In genomic region chr1:76827066-76827465, GRCh38 we compare ENCODE assay signal across 29 cellular contexts. TPM values are rescaled to one million over a fixed set of nuclear protein-coding genes. Genes with fewer than 3 reads are reported as not detected.
"Had no signal": no experiment of that assay in that cellular context is flagged by ENCODE, and none has a peak within 500 bp of the region (broad histone marks: within the 10 kb centered on the region; RNA-seq: fewer than 3 reads in every experiment).

No MANE protein-coding gene starts in this region.

- H3K9me3 ChIP-seq: gastrocnemius medialis, heart left ventricle, left lung, mucosa of descending colon, right lobe of liver, thoracic aorta, tibial nerve, upper lobe of left lung had no signal

- H3K4me3 ChIP-seq: dorsolateral prefrontal cortex, gastrocnemius medialis, heart left ventricle, hepatocyte, left lung, mucosa of descending colon, neural progenitor cell, right lobe of liver, thoracic aorta, tibial nerve, upper lobe of left lung had no signal

- H3K4me3 Mint-ChIP-seq: mesothelial cell of epicardium; naive thymus-derived CD4-positive, alpha-beta T cell; nephron; neural progenitor cell; stimulated activated memory B cell treated with anti-CD40 and anti-IgM and Interleukin-4, amounts not matched to agents 10 μg/mL and 1 μg/mL and 100 μg/mL, for 72 hours had no signal

- H3K27ac Mint-ChIP-seq: mesothelial cell of epicardium; naive thymus-derived CD4-positive, alpha-beta T cell; nephron; neural progenitor cell; progenitor cell of endocrine pancreas; stimulated activated memory B cell treated with anti-CD40 and anti-IgM and Interleukin-4, amounts not matched to agents 10 μg/mL and 1 μg/mL and 100 μg/mL, for 72 hours had no signal

- H3K27me3 ChIP-seq: gastrocnemius medialis, hepatocyte, left lung, neural progenitor cell, right lobe of liver, tibial nerve, upper lobe of left lung had no signal

- H3K27me3 Mint-ChIP-seq: progenitor cell of endocrine pancreas; stimulated activated memory B cell treated with anti-CD40 and anti-IgM and Interleukin-4, amounts not matched to agents 10 μg/mL and 1 μg/mL and 100 μg/mL, for 72 hours had no signal

- H3K79me2 ChIP-seq: hepatocyte, parathyroid adenoma had no signal

- H3K4me2 ChIP-seq: hepatocyte, neural progenitor cell had no signal

- DNase-seq: dorsolateral prefrontal cortex; effector CD4-positive, alpha-beta T cell; gastrocnemius medialis; heart left ventricle; left cardiac atrium; left lung; mesenchymal stem cell; mucosa of descending colon; naive thymus-derived CD4-positive, alpha-beta T cell; right lobe of liver; stimulated activated CD4-positive, alpha-beta T cell treated with anti-CD3 and anti-CD28 coated beads, Interleukin-4, amount 100 ng/mL, for 4 hours; stimulated activated naive CD8-positive, alpha-beta T cell treated with anti-CD3 and anti-CD28 coated beads, Interleukin-15, Interleukin-2, amounts not matched to agents 100 U/mL and 50 U/mL, for 24 hours; upper lobe of left lung had no signal

- H3K9me3 Mint-ChIP-seq: mesothelial cell of epicardium; nephron; neural progenitor cell; stimulated activated memory B cell treated with anti-CD40 and anti-IgM and Interleukin-4, amounts not matched to agents 10 μg/mL and 1 μg/mL and 100 μg/mL, for 72 hours had no signal

- H3K4me1 Mint-ChIP-seq: stimulated activated memory B cell treated with anti-CD40 and anti-IgM and Interleukin-4, amounts not matched to agents 10 μg/mL and 1 μg/mL and 100 μg/mL, for 72 hours had no signal

- H3K27ac ChIP-seq: dorsolateral prefrontal cortex, epithelial cell of prostate, gastrocnemius medialis, heart left ventricle, hepatocyte, left lung, neural progenitor cell, parathyroid adenoma, right lobe of liver, thoracic aorta, tibial nerve, upper lobe of left lung had no signal

- FAIRE-seq: colon, islet of Langerhans, urothelium cell line had no signal

- H3K36me3 Mint-ChIP-seq: mesothelial cell of epicardium; naive thymus-derived CD4-positive, alpha-beta T cell; neural progenitor cell; stimulated activated memory B cell treated with anti-CD40 and anti-IgM and Interleukin-4, amounts not matched to agents 10 μg/mL and 1 μg/mL and 100 μg/mL, for 72 hours had no signal

- H3K4me1 ChIP-seq: gastrocnemius medialis, heart left ventricle, left lung, neural progenitor cell, parathyroid adenoma, right lobe of liver, upper lobe of left lung had no signal

- H3K9ac ChIP-seq: neural progenitor cell, parathyroid adenoma had no signal

- H2AFZ ChIP-seq: hepatocyte, neural progenitor cell, parathyroid adenoma had no signal

- H3K36me3 ChIP-seq: gastrocnemius medialis, heart left ventricle, left lung, neural progenitor cell, right lobe of liver, thoracic aorta, tibial nerve, upper lobe of left lung had no signal

- ATAC-seq: esophagus mucosa; gastrocnemius medialis; heart left ventricle; left cardiac atrium; mucosa of descending colon; naive thymus-derived CD4-positive, alpha-beta T cell; right lobe of liver; stimulated activated memory B cell treated with anti-CD40 and anti-IgM and Interleukin-4, amounts not matched to agents 10 μg/mL and 1 μg/mL and 100 μg/mL, for 72 hours; stimulated activated naive CD8-positive, alpha-beta T cell treated with anti-CD3 and anti-CD28 coated beads, Interleukin-15, Interleukin-2, amounts not matched to agents 100 U/mL and 50 U/mL, for 24 hours had no signal

RNA-seq across cellular contexts. Expression of gene ST6GALNAC5, which starts 40.2 kb away (rescaled TPM):
- total RNA-seq: glomerular endothelial cell; lung microvascular endothelial cell; naive thymus-derived CD4-positive, alpha-beta T cell; right lobe of liver had no signal
- polyA plus RNA-seq: naive thymus-derived CD4-positive, alpha-beta T cell had no signal
